Comparison of ENCODE assay signal across 24 cellular contexts in genomic region chr1:49351744-49352143, GRCh38.
DNase-seq lines count a peak whose midpoint lies in the region; ATAC-seq, FAIRE-seq and TF ChIP-seq lines count a peak whose summit lies in the region.
"Had no signal": no experiment of that assay in that cellular context is flagged by ENCODE, and none has a peak within 500 bp of the region (broad histone marks: within the 10 kb centered on the region; RNA-seq: fewer than 3 reads in every experiment).

No MANE protein-coding gene starts in this region.

- no peak overlapping the region for H3K27ac Mint-ChIP-seq in CD4-positive, alpha-beta T cell
- no peak overlapping the region for H3K27ac Mint-ChIP-seq in activated CD8-positive, alpha-beta memory T cell treated with anti-CD3 and anti-CD28 coated beads, Interleukin-2, amount 10 ng/mL, durations not matched to agents 7 days and 5 days
- H3K27ac Mint-ChIP-seq: CD8-positive, alpha-beta T cell; neural progenitor cell; WTC11 had no signal

- CTCF ChIA-PET in CD4-positive, alpha-beta T cell (lab: Charles Lee): no interaction called here
- CTCF ChIA-PET in activated CD8-positive, alpha-beta memory T cell treated with anti-CD3 and anti-CD28 coated beads, Interleukin-2, amount 10 ng/mL, durations not matched to agents 7 days and 5 days (lab: Charles Lee): no interaction called here

- no peak for TF ChIP-seq CTCF in bronchial epithelial cell (IDR thresholded peaks at IDR 0.05; ENCODE audit: insufficient read depth, low read length, severe bottlenecking)
- no peak for TF ChIP-seq CTCF in CD4-positive, alpha-beta T cell (IDR thresholded peaks at IDR 0.05)

- ATAC-seq in CD4-positive, alpha-beta T cell (ENCODE audit: poor library complexity): no peak
- no peak for ATAC-seq in HG02610 (IDR thresholded peaks at IDR 0.05; ENCODE audit: unreplicated experiment)
- no peak for ATAC-seq in activated CD8-positive, alpha-beta memory T cell treated with anti-CD3 and anti-CD28 coated beads, Interleukin-2, amount 10 ng/mL, durations not matched to agents 7 days and 5 days
- ATAC-seq: CD8-positive, alpha-beta T cell; gastrocnemius medialis; left lobe of liver; WTC11 had no signal

- DNase-seq in Ammon's horn (ENCODE audit: low spot score): peak; percentile 13
- peak; percentile 88 for DNase-seq in NCI-H82 treated with DMSO at 0.1 percent for 48 hours (lab: John Stamatoyannopoulos, UW; ENCODE audit: unreplicated experiment)
- DNase-seq in bronchial epithelial cell (ENCODE audit: low read depth): peak; percentile 55
- peak; percentile 68 for DNase-seq in kidney tubule cell (ENCODE audit: low spot score)
- DNase-seq in DMS153 (lab: John Stamatoyannopoulos, UW): no peak
- no peak for DNase-seq in CD4-positive, alpha-beta T cell
- no peak for DNase-seq in activated CD8-positive, alpha-beta memory T cell treated with anti-CD3 and anti-CD28 coated beads, Interleukin-2, amount 10 ng/mL, durations not matched to agents 7 days and 5 days
- DNase-seq: activated CD4-positive, alpha-beta T cell treated with anti-CD3 and anti-CD28 coated beads, Interleukin-2, amount 50 U/mL, for 48 hours; activated naive CD4-positive, alpha-beta T cell treated with Interleukin-2 at 50 U/mL for 16 hours; CD8-positive, alpha-beta T cell; colonic mucosa; gastrocnemius medialis; NCI-H1436; NCI-H748 treated with DMSO at 0.1 percent for 48 hours; retina; stimulated activated CD4-positive, alpha-beta T cell treated with anti-CD3 and anti-CD28 coated beads, Interleukin-15, amount 100 ng/mL, for 24 hours had no signal

- H3K36me3 ChIP-seq in bronchial epithelial cell (ENCODE audit: control insufficient read depth, insufficient read depth, low read length): no peaks in the 10 kb centered on the region
- H3K36me3 ChIP-seq: ascending aorta, colonic mucosa, gastrocnemius medialis, neural progenitor cell, suprapubic skin had no signal

- no peaks in the 10 kb centered on the region for H3K9me3 Mint-ChIP-seq in CD4-positive, alpha-beta T cell
- H3K9me3 Mint-ChIP-seq in activated CD8-positive, alpha-beta memory T cell treated with anti-CD3 and anti-CD28 coated beads, Interleukin-2, amount 10 ng/mL, durations not matched to agents 7 days and 5 days (ENCODE audit: low read depth): no peaks in the 10 kb centered on the region
- H3K9me3 Mint-ChIP-seq: CD8-positive, alpha-beta T cell had no signal

- no peaks in the 10 kb centered on the region for H3K4me1 Mint-ChIP-seq in CD4-positive, alpha-beta T cell (ENCODE audit: low read depth)
- no peaks in the 10 kb centered on the region for H3K4me1 Mint-ChIP-seq in activated CD8-positive, alpha-beta memory T cell treated with anti-CD3 and anti-CD28 coated beads, Interleukin-2, amount 10 ng/mL, durations not matched to agents 7 days and 5 days
- H3K4me1 Mint-ChIP-seq: neural progenitor cell, WTC11 had no signal

- H3K27me3 Mint-ChIP-seq in CD4-positive, alpha-beta T cell: no peaks in the 10 kb centered on the region
- H3K27me3 Mint-ChIP-seq in activated CD8-positive, alpha-beta memory T cell treated with anti-CD3 and anti-CD28 coated beads, Interleukin-2, amount 10 ng/mL, durations not matched to agents 7 days and 5 days: no peaks in the 10 kb centered on the region

- intact Hi-C loops in CD4-positive, alpha-beta T cell (cut with DNase I, micrococcal nuclease): loop anchor here in 1 of 2 experiments (1.0 kb wide), 1 partner anchor 35 kb away; no protein-coding TSS in a partner anchor

- no peaks in the 10 kb centered on the region for H3K9me3 ChIP-seq in CD4-positive, alpha-beta T cell (ENCODE audit: control insufficient read depth, low read length)
- H3K9me3 ChIP-seq: ascending aorta, colonic mucosa, gastrocnemius medialis, suprapubic skin had no signal

- no peaks in the 10 kb centered on the region for H3K36me3 Mint-ChIP-seq in CD4-positive, alpha-beta T cell (ENCODE audit: low read depth)
- no peaks in the 10 kb centered on the region for H3K36me3 Mint-ChIP-seq in activated CD8-positive, alpha-beta memory T cell treated with anti-CD3 and anti-CD28 coated beads, Interleukin-2, amount 10 ng/mL, durations not matched to agents 7 days and 5 days
- H3K36me3 Mint-ChIP-seq: CD8-positive, alpha-beta T cell; neural progenitor cell; WTC11 had no signal

- no peaks in the 10 kb centered on the region for H3K27me3 ChIP-seq in bronchial epithelial cell (ENCODE audit: control insufficient read depth, insufficient read depth, low read length)
- no peaks in the 10 kb centered on the region for H3K27me3 ChIP-seq in CD4-positive, alpha-beta T cell (ENCODE audit: control insufficient read depth, insufficient read depth, low read length)
- H3K27me3 ChIP-seq: ascending aorta, colonic mucosa, gastrocnemius medialis, neural progenitor cell, suprapubic skin had no signal

- no peak overlapping the region for H3K27ac ChIP-seq in CD4-positive, alpha-beta T cell (ENCODE audit: low read depth, low read length)
- H3K27ac ChIP-seq: ascending aorta, colonic mucosa, gastrocnemius medialis, neural progenitor cell, PC-9, suprapubic skin had no signal

- no peak for FAIRE-seq in bronchial epithelial cell (lab: Jason Lieb, UNC)
- FAIRE-seq: endometrium had no signal

- H3K4me3 Mint-ChIP-seq in CD4-positive, alpha-beta T cell: no peak overlapping the region
- no peak overlapping the region for H3K4me3 Mint-ChIP-seq in activated CD8-positive, alpha-beta memory T cell treated with anti-CD3 and anti-CD28 coated beads, Interleukin-2, amount 10 ng/mL, durations not matched to agents 7 days and 5 days
- H3K4me3 Mint-ChIP-seq: CD8-positive, alpha-beta T cell; neural progenitor cell; WTC11 had no signal

- POLR2A ChIA-PET in CD4-positive, alpha-beta T cell (lab: Charles Lee): no interaction called here

- H3K4me3 ChIP-seq in bronchial epithelial cell (ENCODE audit: low read depth, low read length): no peak overlapping the region
- H3K4me3 ChIP-seq: ascending aorta, colonic mucosa, gastrocnemius medialis, neural progenitor cell, PC-9, suprapubic skin had no signal

Comparison
In these comparisons a context has a peak if more than half of its experiments do, and no peak if none do; other contexts are left out.
1. DNase-seq: peak in Ammon's horn (single experiment), NCI-H82 treated with DMSO at 0.1 percent for 48 hours (single experiment), bronchial epithelial cell (single experiment) and kidney tubule cell (single experiment); none in DMS153 (single experiment), CD4-positive, alpha-beta T cell (0 of 10) and activated CD8-positive, alpha-beta memory T cell treated with anti-CD3 and anti-CD28 coated beads, Interleukin-2, amount 10 ng/mL, durations not matched to agents 7 days and 5 days (single experiment).